In genomic region chr14:55518391-55518790, GRCh38 we compare ENCODE assay signal across 21 cellular contexts.
DNase-seq lines count a peak whose midpoint lies in the region; FAIRE-seq and TF ChIP-seq lines count a peak whose summit lies in the region.
"Had no signal": no experiment of that assay in that cellular context is flagged by ENCODE, and none has a peak within 500 bp of the region (broad histone marks: within the 10 kb centered on the region; RNA-seq: fewer than 3 reads in every experiment).

No MANE protein-coding gene starts in this region.

- H3K79me1 ChIP-seq in trophoblast cell (ENCODE audit: low read length): peaks cover 3% of the 10 kb centered on the region

- H2BK12ac ChIP-seq in trophoblast cell (ENCODE audit: low read length): peak overlapping the region; percentile 43

- H3K4me3 ChIP-seq in endothelial cell of umbilical vein (replicated peaks in 1 of 3; ENCODE audit: insufficient read depth in 1 of 3, low read depth in 1 of 3, low read length in 3 of 3) (no peak overlapping the region), trophoblast cell (ENCODE audit: low read depth, low read length) (no peak overlapping the region), dorsolateral prefrontal cortex (no peak overlapping the region)
- H3K4me3 ChIP-seq: colonic mucosa, K562, left lung had no signal

- H4K12ac ChIP-seq in trophoblast cell (ENCODE audit: low read depth, low read length): no peak overlapping the region

- H3K23ac ChIP-seq in trophoblast cell (ENCODE audit: low read length): no peak overlapping the region

- H3K4me2 ChIP-seq in endothelial cell of umbilical vein (ENCODE audit: insufficient read depth, low read length): no peak overlapping the region
- H3K4me2 ChIP-seq in trophoblast cell (ENCODE audit: low read length): no peak overlapping the region

- no peak overlapping the region for H3K4ac ChIP-seq in trophoblast cell (ENCODE audit: low read depth, low read length)

- H3K9me3 ChIP-seq in endothelial cell of umbilical vein (replicated peaks; ENCODE audit: control insufficient read depth, insufficient read depth, low read length) (no peaks in the 10 kb centered on the region), trophoblast cell (ENCODE audit: insufficient read depth, low read depth, low read length) (no peaks in the 10 kb centered on the region)
- H3K9me3 ChIP-seq: colonic mucosa had no signal

- no TSS peak for BruUV-seq in endothelial cell of umbilical vein (replicated peaks; lab: Mats Ljungman, UMichigan)

- H3K79me2 ChIP-seq in endothelial cell of umbilical vein (ENCODE audit: control insufficient read depth, insufficient read depth, low read length) (no peaks in the 10 kb centered on the region), trophoblast cell (ENCODE audit: control insufficient read depth, insufficient read depth, low read length, poor library complexity) (no peaks in the 10 kb centered on the region)

- no peak overlapping the region for H2BK120ac ChIP-seq in trophoblast cell (ENCODE audit: insufficient read depth, low read length, poor library complexity)

- no peak overlapping the region for H3K18ac ChIP-seq in trophoblast cell (ENCODE audit: low read length)

- peak overlapping the region; percentile 40 for H3K14ac ChIP-seq in trophoblast cell (ENCODE audit: low read length)

- POLR2A ChIA-PET in endothelial cell of umbilical vein (lab: Charles Lee): no interaction called here

- H2AK5ac ChIP-seq in trophoblast cell (ENCODE audit: low read length): no peak overlapping the region

- H2AFZ ChIP-seq in endothelial cell of umbilical vein (ENCODE audit: low read depth, low read length) (no peak overlapping the region), trophoblast cell (ENCODE audit: insufficient read depth, low read length, poor library complexity) (no peak overlapping the region)

- H3K36me3 ChIP-seq in endothelial cell of umbilical vein (ENCODE audit: control insufficient read depth in 2 of 2, extremely low read depth in 1 of 2, insufficient read depth in 2 of 2, low read length in 2 of 2): no peaks in the 10 kb centered on the region
- no peaks in the 10 kb centered on the region for H3K36me3 ChIP-seq in trophoblast cell (ENCODE audit: control insufficient read depth in 1 of 2, insufficient read depth in 2 of 2, low read length in 2 of 2)
- H3K36me3 ChIP-seq: colonic mucosa, left lung had no signal

- no peak overlapping the region for H3K27ac ChIP-seq in endothelial cell of umbilical vein (ENCODE audit: insufficient read depth, low read depth, low read length)
- H3K27ac ChIP-seq in trophoblast cell (ENCODE audit: low read depth, low read length): no peak overlapping the region
- H3K27ac ChIP-seq in dorsolateral prefrontal cortex: no peak overlapping the region
- H3K27ac ChIP-seq: colonic mucosa, left lung, VCaP had no signal

- no peak for FAIRE-seq in endothelial cell of umbilical vein (lab: Jason Lieb, UNC)
- FAIRE-seq: endometrium, K562 had no signal

- no peak for TF ChIP-seq CTCF in endothelial cell of umbilical vein (IDR thresholded peaks at IDR 0.05; ENCODE audit: extremely low read depth in 1 of 2, insufficient read depth in 1 of 2, low read depth in 1 of 2, low read length in 2 of 2)
- no peak for TF ChIP-seq CTCF in dorsolateral prefrontal cortex (IDR thresholded peaks at IDR 0.05 in 54 of 56, conservative IDR thresholded peaks at IDR 0.05 in 2 of 56; ENCODE audit: low read depth in 1 of 56, partially characterized antibody in 56 of 56)

- intact Hi-C loops in endothelial cell of umbilical vein (cut with micrococcal nuclease): no loop called here
- intact Hi-C loops in dorsolateral prefrontal cortex (cut with DNase I): no loop called here

- H4K8ac ChIP-seq in trophoblast cell (ENCODE audit: low read depth, low read length): no peak overlapping the region

- no peaks in the 10 kb centered on the region for H4K20me1 ChIP-seq in endothelial cell of umbilical vein (replicated peaks; ENCODE audit: control insufficient read depth, extremely low read depth, insufficient read depth, low read length)

- dilution Hi-C loops in endothelial cell of umbilical vein (cut with MboI; ENCODE audit: extremely low pct_ligation_motif_present, low sequenced_read_pairs): no loop called here

- H3K27me3 ChIP-seq in endothelial cell of umbilical vein (ENCODE audit: control insufficient read depth in 2 of 2, insufficient read depth in 2 of 2, low read length in 2 of 2) (no peaks in the 10 kb centered on the region), trophoblast cell (ENCODE audit: insufficient read depth, low read length) (no peaks in the 10 kb centered on the region), dorsolateral prefrontal cortex (no peaks in the 10 kb centered on the region)
- H3K27me3 ChIP-seq: colonic mucosa, left lung had no signal

- CTCF ChIA-PET in endothelial cell of umbilical vein (lab: Charles Lee): interaction anchor here (0.5 to 2.2 kb wide), 6 partner anchors 18 to 79 kb away, joined by 3 to 15 read pairs (median 4); no protein-coding TSS in a partner anchor

- peak overlapping the region; percentile 61 for H2BK5ac ChIP-seq in trophoblast cell (ENCODE audit: low read depth, low read length, poor library complexity)

- H3K9ac ChIP-seq in endothelial cell of umbilical vein (replicated peaks; ENCODE audit: extremely low read depth, insufficient read depth, low read length) (no peak overlapping the region), trophoblast cell (ENCODE audit: low read length) (no peak overlapping the region)

- DNase-seq in HT1080 (ENCODE audit: low read depth) (peak; percentile 37), MV-4-11 (lab: John Stamatoyannopoulos, UW) (peak; percentile 54), endothelial cell of umbilical vein (ENCODE audit: low read depth, low spot score) (peak; percentile 47), trophoblast cell (no peak), activated gamma-delta T cell treated with Interleukin-2 at 50 U/mL for 16 hours (no peak), NCI-H2171 treated with DMSO at 0.1 percent for 48 hours (lab: John Stamatoyannopoulos, UW) (no peak), dorsolateral prefrontal cortex (no peak)
- DNase-seq: activated CD4-positive, alpha-beta T cell treated with anti-CD3 and anti-CD28 coated beads, Interleukin-2, amount 10 ng/mL, durations not matched to agents 24 days and 14 days; activated naive CD4-positive, alpha-beta T cell treated with anti-CD3 and anti-CD28 coated beads for 36 hours; activated T-cell treated with anti-CD3 and anti-CD28 coated beads, Interleukin-2, amount 50 U/mL, for 72 hours; amniotic stem cell; colonic mucosa; EL; HFFc6; left lung; NCI-H1694 treated with DMSO at 0.1 percent for 48 hours; NCI-H2227 treated with DMSO at 0.1 percent for 48 hours; stimulated activated CD4-positive, alpha-beta T cell treated with anti-CD3 and anti-CD28 coated beads, Interleukin-4, amount 100 ng/mL, for 1 hour had no signal

- no peak overlapping the region for H4K91ac ChIP-seq in trophoblast cell (ENCODE audit: low read depth, low read length)

- H3K9me1 ChIP-seq in endothelial cell of umbilical vein (replicated peaks; ENCODE audit: control insufficient read depth, extremely low read depth, insufficient read depth, low read length): no peaks in the 10 kb centered on the region

- TF ChIP-seq POLR2A in endothelial cell of umbilical vein (IDR thresholded peaks at IDR 0.05; ENCODE audit: low read depth, low read length): no peak

- H3K4me1 ChIP-seq in endothelial cell of umbilical vein (ENCODE audit: control insufficient read depth, extremely low read depth, insufficient read depth, low read length): peaks cover 17% of the 10 kb centered on the region
- peaks cover 0 to 5% of the 10 kb centered on the region in 2 experiments for H3K4me1 ChIP-seq in trophoblast cell (ENCODE audit: control insufficient read depth in 1 of 2, insufficient read depth in 2 of 2, low read length in 2 of 2)
- H3K4me1 ChIP-seq: colonic mucosa, left lung had no signal

TF ChIP-seq in endothelial cell of umbilical vein, 7 proteins besides CTCF, POLR2A, EP300 and RAD21:
- no peak for TF ChIP-seq FOS (IDR thresholded peaks at IDR 0.05; ENCODE audit: borderline replicate concordance, insufficient read depth, low read length)
- TF ChIP-seq EZH2 (IDR thresholded peaks at IDR 0.05; ENCODE audit: borderline replicate concordance, low read depth, low read length, severe bottlenecking): no peak
- no peak for TF ChIP-seq JUN (IDR thresholded peaks at IDR 0.05; ENCODE audit: borderline replicate concordance, insufficient read depth, insufficient read length, low read depth)
- TF ChIP-seq GATA2 (IDR thresholded peaks at IDR 0.05; ENCODE audit: insufficient read depth, insufficient read length, low read depth, low read length): no peak
- TF ChIP-seq, protein P1, sequence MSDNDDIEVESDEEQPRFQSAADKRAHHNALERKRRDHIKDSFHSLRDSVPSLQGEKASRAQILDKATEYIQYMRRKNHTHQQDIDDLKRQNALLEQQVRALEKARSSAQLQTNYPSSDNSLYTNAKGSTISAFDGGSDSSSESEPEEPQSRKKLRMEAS (IDR thresholded peaks at IDR 0.05; ENCODE audit: insufficient read depth, insufficient read length): no peak
- TF ChIP-seq POLR2AphosphoS5 (IDR thresholded peaks at IDR 0.05; ENCODE audit: insufficient read depth, low read depth, low read length): no peak
- TF ChIP-seq MYC (IDR thresholded peaks at IDR 0.05; ENCODE audit: low read depth, low read length): no peak

Comparison
In these comparisons a context has a peak if more than half of its experiments do, and no peak if none do; other contexts are left out.
1. DNase-seq: peak in HT1080 (single experiment), MV-4-11 (single experiment) and endothelial cell of umbilical vein (single experiment); none in trophoblast cell (0 of 2), activated gamma-delta T cell treated with Interleukin-2 at 50 U/mL for 16 hours (single experiment), NCI-H2171 treated with DMSO at 0.1 percent for 48 hours (single experiment) and dorsolateral prefrontal cortex (0 of 10).